29 cellular contexts compared by ENCODE assay signal in the genomic region with DNA sequence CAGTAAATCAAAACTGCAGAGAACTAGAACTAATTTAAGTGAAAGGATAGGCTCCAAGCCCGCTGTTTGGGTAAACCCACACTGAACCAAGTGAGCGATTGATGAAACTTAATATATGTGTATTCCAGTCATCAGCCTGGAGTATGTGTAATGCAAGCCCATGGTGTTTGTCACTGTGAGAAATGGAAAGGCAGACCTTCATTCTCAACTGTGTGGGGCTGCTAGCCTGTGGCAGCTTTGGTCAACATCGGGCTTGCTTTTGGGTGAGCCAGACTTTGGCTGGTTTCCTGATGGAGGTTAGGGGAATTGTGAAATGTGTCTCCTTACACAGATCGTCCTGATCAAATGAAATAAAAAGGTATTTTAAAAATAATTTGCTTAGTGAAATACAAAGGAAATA.
"Had no signal": no experiment of that assay in that cellular context is flagged by ENCODE, and none has a peak within 500 bp of the region (broad histone marks: within the 10 kb centered on the region; RNA-seq: fewer than 3 reads in every experiment).

No MANE protein-coding gene starts in this region.

- H3K27me3 Mint-ChIP-seq: activated CD4-positive, alpha-beta memory T cell treated with anti-CD3 and anti-CD28 coated beads for 36 hours; activated CD4-positive, alpha-beta T cell treated with anti-CD3 and anti-CD28 coated beads, Interleukin-2, amount 10 ng/mL, durations not matched to agents 7 days and 5 days; activated naive CD8-positive, alpha-beta T cell treated with anti-CD3 and anti-CD28 coated beads, Interleukin-2, amount 50 U/mL, for 24 hours; T-cell had no signal

- H3K27ac Mint-ChIP-seq: activated CD4-positive, alpha-beta memory T cell treated with anti-CD3 and anti-CD28 coated beads for 36 hours; activated CD4-positive, alpha-beta T cell treated with anti-CD3 and anti-CD28 coated beads, Interleukin-2, amount 10 ng/mL, durations not matched to agents 7 days and 5 days; activated naive CD4-positive, alpha-beta T cell treated with anti-CD3 and anti-CD28 coated beads, Interleukin-2, amount 50 U/mL, for 72 hours; activated naive CD8-positive, alpha-beta T cell treated with anti-CD3 and anti-CD28 coated beads, Interleukin-2, amount 50 U/mL, for 24 hours; T-cell had no signal

- H3K4me3 Mint-ChIP-seq: activated CD4-positive, alpha-beta memory T cell treated with anti-CD3 and anti-CD28 coated beads for 36 hours; activated CD4-positive, alpha-beta T cell treated with anti-CD3 and anti-CD28 coated beads, Interleukin-2, amount 10 ng/mL, durations not matched to agents 7 days and 5 days; activated naive CD8-positive, alpha-beta T cell treated with anti-CD3 and anti-CD28 coated beads, Interleukin-2, amount 50 U/mL, for 24 hours; activated T-cell treated with anti-CD3 and anti-CD28 coated beads, Interleukin-2, amount 50 U/mL, for 4 hours; T-cell had no signal

- H3K9me3 Mint-ChIP-seq: activated naive CD4-positive, alpha-beta T cell treated with anti-CD3 and anti-CD28 coated beads, Interleukin-2, amount 50 U/mL, for 72 hours had no signal

- H3K36me3 ChIP-seq: brain microvascular endothelial cell, cardiac muscle cell had no signal

- H3K4me3 ChIP-seq: cardiac muscle cell, K562, SK-N-MC had no signal

- H3K27ac ChIP-seq: brain microvascular endothelial cell, cardiac muscle cell, SK-N-MC, VCaP had no signal

- H3K4me1 Mint-ChIP-seq: activated CD4-positive, alpha-beta T cell treated with anti-CD3 and anti-CD28 coated beads, Interleukin-2, amount 10 ng/mL, durations not matched to agents 7 days and 5 days; activated naive CD8-positive, alpha-beta T cell treated with anti-CD3 and anti-CD28 coated beads, Interleukin-2, amount 50 U/mL, for 24 hours; T-cell had no signal

- H3K27me3 ChIP-seq: brain microvascular endothelial cell, cardiac muscle cell had no signal

- DNase-seq: activated CD4-positive, alpha-beta memory T cell treated with anti-CD3 and anti-CD28 coated beads for 36 hours; activated CD4-positive, alpha-beta T cell treated with anti-CD3 and anti-CD28 coated beads, Interleukin-2, amount 10 ng/mL, durations not matched to agents 7 days and 5 days; activated CD4-positive, CD25-positive, alpha-beta regulatory T cell; activated CD8-positive, alpha-beta memory T cell treated with anti-CD3 and anti-CD28 coated beads for 24 hours; activated effector memory CD4-positive, alpha-beta T cell treated with anti-CD3 and anti-CD28 coated beads, Interleukin-2, amount 50 U/mL, for 16 hours; activated naive CD4-positive, alpha-beta T cell treated with Interleukin-2 at 50 U/mL for 16 hours; activated naive CD8-positive, alpha-beta T cell treated with anti-CD3 and anti-CD28 coated beads, Interleukin-2, amount 50 U/mL, for 24 hours; activated T-cell treated with anti-CD3 and anti-CD28 coated beads, Interleukin-2, amount 50 U/mL, for 4 hours; amniotic stem cell; brain microvascular endothelial cell; Karpas-422; NCI-H146; NCI-H187 treated with DMSO at 0.1 percent for 48 hours; NCI-H2081 treated with DMSO at 0.1 percent for 48 hours; NCI-H345; NCI-H510A; NCI-H526 treated with DMSO at 0.1 percent for 48 hours; NCI-H82; OCI-M1; RPMI8226; T-cell; T-helper 2 cell; T1000 had no signal

- FAIRE-seq: K562, TTC549 had no signal
